ENCODE assay signal across 15 cellular contexts in the genomic region with DNA sequence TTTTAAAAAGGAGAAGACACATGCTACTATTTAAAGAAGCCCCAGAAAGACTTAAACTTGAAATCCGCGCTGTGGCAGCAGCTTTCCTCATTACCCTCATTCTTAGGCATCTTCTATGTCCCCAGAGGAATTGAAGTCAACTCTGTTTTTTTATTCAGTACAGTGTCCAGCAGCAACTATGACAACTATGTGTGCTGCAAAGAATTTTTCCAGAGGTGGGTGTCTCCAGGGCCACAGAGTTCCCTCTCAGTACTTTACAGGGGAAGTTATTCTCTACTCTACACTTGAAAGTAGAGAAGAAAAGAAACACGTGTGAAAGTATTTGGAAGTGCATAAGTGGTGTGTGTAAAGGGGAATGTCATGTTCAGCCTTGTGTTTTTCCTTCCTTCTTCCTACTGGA. TPM values are rescaled to one million over a fixed set of nuclear protein-coding genes. Genes with fewer than 3 reads are reported as not detected.
A peak's percentile ranks its signal among the peaks of the same experiment; 100 is the strongest.
DNase-seq lines count a peak whose midpoint lies in the region; ATAC-seq and TF ChIP-seq lines count a peak whose summit lies in the region.
"Had no signal": no experiment of that assay in that cellular context is flagged by ENCODE, and none has a peak within 500 bp of the region (broad histone marks: within the 10 kb centered on the region; RNA-seq: fewer than 3 reads in every experiment).

No MANE protein-coding gene starts in this region.

- H3K27me3 Mint-ChIP-seq in Caco-2 (ENCODE audit: insufficient read depth, unreplicated experiment), result no peaks in the 10 kb centered on the region
- no peaks in the 10 kb centered on the region for H3K27me3 Mint-ChIP-seq in GM23338 (ENCODE audit: insufficient read depth, low read depth, poor library complexity)
- H3K27me3 Mint-ChIP-seq in activated CD4-positive, alpha-beta T cell treated with anti-CD3 and anti-CD28 coated beads, Interleukin-2, amount 10 ng/mL, durations not matched to agents 7 days and 5 days, result peaks cover 34% of the 10 kb centered on the region

- H3F3A ChIP-seq in GM23338 (replicated peaks; ENCODE audit: low read depth), result no peaks in the 10 kb centered on the region

- POLR2A ChIA-PET in Caco-2 (lab: Charles Lee), result interaction anchor here (0.6 kb wide), 1 partner anchor 624 kb away, joined by 4 read pairs; no protein-coding TSS in a partner anchor
- POLR2A ChIA-PET in activated CD4-positive, alpha-beta T cell treated with anti-CD3 and anti-CD28 coated beads, Interleukin-2, amount 10 ng/mL, durations not matched to agents 7 days and 5 days (lab: Charles Lee), result no interaction called here

- no peaks in the 10 kb centered on the region for H3K9me2 ChIP-seq in GM23338 (ENCODE audit: insufficient read depth)

- no peak overlapping the region for H3K4me2 ChIP-seq in GM23338

- no TSS peak for BruUV-seq in Caco-2 (replicated peaks; lab: Mats Ljungman, UMichigan)

- DNase-seq in Caco-2 (no peak), GM23338 (ENCODE audit: low spot score) (no peak), left lung (no peak), sciatic nerve (ENCODE audit: low spot score) (no peak), SIG-M5 treated with dmso at 0.1 percent for 504 hours (lab: John Stamatoyannopoulos, UW; ENCODE audit: unreplicated experiment) (no peak), germinal center (ENCODE audit: low spot score) (no peak)
- DNase-seq in effector CD4-positive, alpha-beta T cell, result no peak
- no peak for DNase-seq in activated CD4-positive, alpha-beta T cell treated with anti-CD3 and anti-CD28 coated beads, Interleukin-2, amount 10 ng/mL, durations not matched to agents 7 days and 5 days
- DNase-seq: C1 segment of cervical spinal cord; CD4-positive, alpha-beta T cell; DND-41; GM23248; H7 had no signal

- no peaks in the 10 kb centered on the region for H3K79me2 ChIP-seq in GM23338 (replicated peaks; ENCODE audit: insufficient read depth)

- H3K4me1 ChIP-seq in Caco-2 (peaks cover 77% of the 10 kb centered on the region), GM23338 (ENCODE audit: insufficient read depth) (no peaks in the 10 kb centered on the region), left lung (no peaks in the 10 kb centered on the region)

- H4K20me1 ChIP-seq in GM23338 (replicated peaks; ENCODE audit: insufficient read depth), result no peaks in the 10 kb centered on the region

- CTCF ChIA-PET in Caco-2 (lab: Charles Lee), result no interaction called here
- CTCF ChIA-PET in activated CD4-positive, alpha-beta T cell treated with anti-CD3 and anti-CD28 coated beads, Interleukin-2, amount 10 ng/mL, durations not matched to agents 7 days and 5 days (lab: Charles Lee), result no interaction called here

- H3K4me3 ChIP-seq in Caco-2 (ENCODE audit: low read depth, low read length) (no peak overlapping the region), GM23338 (no peak overlapping the region), left lung (no peak overlapping the region)
- H3K4me3 ChIP-seq: GM23248 had no signal

- intact Hi-C loops in Caco-2 (cut with micrococcal nuclease; ENCODE audit: unreplicated experiment), result no loop called here
- intact Hi-C loops in left lung (cut with DNase I), result no loop called here
- intact Hi-C loops in sciatic nerve (cut with DNase I), result no loop called here

- TF ChIP-seq CTCF in Caco-2 (IDR thresholded peaks at IDR 0.05; ENCODE audit: insufficient read depth in 1 of 2, low read depth in 1 of 2, low read length in 1 of 2, severe bottlenecking in 1 of 2, unreplicated experiment in 1 of 2) (no peak), GM23338 (conservative IDR thresholded peaks at IDR 0.05; ENCODE audit: low read depth in 2 of 2) (no peak), left lung (IDR thresholded peaks at IDR 0.05) (no peak)

- ATAC-seq in GM23338 (no peak), left lung (peak; percentile 56), sciatic nerve (peak; percentile 52)

- H3K36me3 Mint-ChIP-seq in Caco-2 (ENCODE audit: insufficient read depth, unreplicated experiment), result no peaks in the 10 kb centered on the region
- no peaks in the 10 kb centered on the region for H3K36me3 Mint-ChIP-seq in GM23338 (ENCODE audit: low read depth)
- no peaks in the 10 kb centered on the region for H3K36me3 Mint-ChIP-seq in activated CD4-positive, alpha-beta T cell treated with anti-CD3 and anti-CD28 coated beads, Interleukin-2, amount 10 ng/mL, durations not matched to agents 7 days and 5 days (ENCODE audit: low read depth)

- peak overlapping the region; percentile 28; the same call in 1 of the 2 replicates for H2AFZ ChIP-seq in GM23338
- H2AFZ ChIP-seq: GM23248 had no signal

- peak overlapping the region; percentile 87 for H3K27ac Mint-ChIP-seq in Caco-2 (ENCODE audit: unreplicated experiment)
- no peak overlapping the region for H3K27ac Mint-ChIP-seq in GM23338
- H3K27ac Mint-ChIP-seq in activated CD4-positive, alpha-beta T cell treated with anti-CD3 and anti-CD28 coated beads, Interleukin-2, amount 10 ng/mL, durations not matched to agents 7 days and 5 days, result no peak overlapping the region
- H3K27ac Mint-ChIP-seq: B cell; CD4-positive, alpha-beta T cell had no signal

- H3K4me3 Mint-ChIP-seq in Caco-2 (ENCODE audit: unreplicated experiment) (peak overlapping the region; percentile 23), GM23338 (no peak overlapping the region)
- H3K4me3 Mint-ChIP-seq in activated CD4-positive, alpha-beta T cell treated with anti-CD3 and anti-CD28 coated beads, Interleukin-2, amount 10 ng/mL, durations not matched to agents 7 days and 5 days, result no peak overlapping the region
- H3K4me3 Mint-ChIP-seq: B cell; CD4-positive, alpha-beta T cell had no signal

- H3K4me1 Mint-ChIP-seq in Caco-2 (ENCODE audit: low read depth, unreplicated experiment) (peaks cover 54% of the 10 kb centered on the region), GM23338 (no peaks in the 10 kb centered on the region)
- no peaks in the 10 kb centered on the region for H3K4me1 Mint-ChIP-seq in activated CD4-positive, alpha-beta T cell treated with anti-CD3 and anti-CD28 coated beads, Interleukin-2, amount 10 ng/mL, durations not matched to agents 7 days and 5 days
- H3K4me1 Mint-ChIP-seq: B cell had no signal

- H3K27ac ChIP-seq in GM23338 (ENCODE audit: low read depth) (no peak overlapping the region), left lung (peak overlapping the region in 1 of 2 donors; percentile 33)
- H3K27ac ChIP-seq: GM23248, HL-60 had no signal

- H3K36me3 ChIP-seq in Caco-2 (ENCODE audit: control insufficient read depth, insufficient read depth, low read length) (no peaks in the 10 kb centered on the region), GM23338 (ENCODE audit: insufficient read depth) (no peaks in the 10 kb centered on the region), left lung (no peaks in the 10 kb centered on the region)

- H3K27me3 ChIP-seq in Caco-2 (replicated peaks; ENCODE audit: control insufficient read depth, insufficient read depth, low read length) (no peaks in the 10 kb centered on the region), GM23338 (ENCODE audit: insufficient read depth) (no peaks in the 10 kb centered on the region), left lung (peaks cover 0 to 6% of the 10 kb centered on the region in 2 donors)

- H3K9me3 ChIP-seq in Caco-2, result no peaks in the 10 kb centered on the region
- H3K9me3 ChIP-seq in left lung, result no peaks in the 10 kb centered on the region

- no peaks in the 10 kb centered on the region for H3K9me3 Mint-ChIP-seq in Caco-2 (ENCODE audit: unreplicated experiment)
- H3K9me3 Mint-ChIP-seq in GM23338, result no peaks in the 10 kb centered on the region
- no peaks in the 10 kb centered on the region for H3K9me3 Mint-ChIP-seq in activated CD4-positive, alpha-beta T cell treated with anti-CD3 and anti-CD28 coated beads, Interleukin-2, amount 10 ng/mL, durations not matched to agents 7 days and 5 days
- H3K9me3 Mint-ChIP-seq: CD4-positive, alpha-beta T cell had no signal

TF ChIP-seq in GM23338, 12 proteins besides CTCF, POLR2A, EP300 and RAD21 (continues in another document):
- TF ChIP-seq STAT1 (IDR thresholded peaks at IDR 0.05; ENCODE audit: unreplicated experiment) (no peak), REST (IDR thresholded peaks at IDR 0.05; ENCODE audit: unreplicated experiment) (no peak), ZNF114 (CRISPR knock-in tag; IDR thresholded peaks at IDR 0.05) (no peak), POLR2AphosphoS5 (IDR thresholded peaks at IDR 0.05; ENCODE audit: low read depth) (no peak), JUNB (IDR thresholded peaks at IDR 0.05; ENCODE audit: unreplicated experiment) (no peak)

RNA-seq across cellular contexts. Expression of gene GATM, which starts 32.0 kb away (rescaled TPM):
- total RNA-seq in Caco-2 (2022) (3.3 and 4.4 TPM in 2 replicates), left lung (1 to 10 TPM; 5.4 to 6.8 TPM), sciatic nerve (288 TPM)
- total RNA-seq in GM23338 (2014; rRNA removed; shearing (Covaris generic)), result 17.5 and 21.6 TPM in 2 replicates
- polyA plus RNA-seq in GM23338 (2016; fragmentation: Nextera tagmentation; extraction: Ambion mirVana), result 8.5 and 9.1 TPM in 2 replicates
- 1 to 10 TPM; 1.6 to 2.0 TPM for total RNA-seq in activated CD4-positive, alpha-beta T cell treated with anti-CD3 and anti-CD28 coated beads, Interleukin-2, amount 10 ng/mL, durations not matched to agents 7 days and 5 days
- total RNA-seq: GM23248 had no signal
- polyA plus RNA-seq: GM23248 had no signal

Comparison
In these comparisons a context has a peak if more than half of its experiments do, and no peak if none do; other contexts are left out.
1. RNA of gene GATM, which starts 32.0 kb away (total RNA-seq): 288 TPM in sciatic nerve (single experiment); 17.5 to 21.6 TPM in GM23338, 5.4 to 6.8 TPM in left lung, 3.3 to 4.4 TPM in Caco-2 and 1.6 to 2.0 TPM in activated CD4-positive, alpha-beta T cell treated with anti-CD3 and anti-CD28 coated beads, Interleukin-2, amount 10 ng/mL, durations not matched to agents 7 days and 5 days; every median in the first group is over 10 times any median in the second.